Comparison of ENCODE assay signal across 16 cellular contexts in the genomic region with DNA sequence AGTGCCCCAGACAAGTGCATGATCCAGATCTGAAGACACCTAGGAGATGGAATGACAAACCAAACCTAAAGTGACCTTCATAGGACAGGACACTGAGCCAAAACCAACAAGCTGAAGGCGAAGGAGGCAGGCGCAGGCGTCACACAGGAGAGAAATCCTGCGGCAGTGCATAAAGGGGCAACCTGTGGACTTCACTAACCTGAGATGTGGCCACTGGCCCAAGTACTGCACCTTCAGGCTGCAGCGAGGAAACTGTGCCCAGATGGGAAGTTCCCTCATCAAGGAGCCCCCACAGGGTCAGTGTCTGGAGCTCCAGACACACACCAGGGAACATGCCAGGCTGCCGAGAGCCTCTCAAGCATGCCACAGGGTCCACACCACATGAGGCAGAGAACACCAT. TPM values are rescaled to one million over a fixed set of nuclear protein-coding genes. Genes with fewer than 3 reads are reported as not detected.
DNase-seq lines count a peak whose midpoint lies in the region; ATAC-seq and TF ChIP-seq lines count a peak whose summit lies in the region.
"Had no signal": no experiment of that assay in that cellular context is flagged by ENCODE, and none has a peak within 500 bp of the region (broad histone marks: within the 10 kb centered on the region; RNA-seq: fewer than 3 reads in every experiment).

No MANE protein-coding gene starts in this region.

- H3K9me3 ChIP-seq in breast epithelium (no peaks in the 10 kb centered on the region), esophagus squamous epithelium (no peaks in the 10 kb centered on the region), suprapubic skin (no peaks in the 10 kb centered on the region)
- H3K9me3 ChIP-seq: left lung had no signal

- H3K9me3 Mint-ChIP-seq in MCF 10A (ENCODE audit: unreplicated experiment) (no peaks in the 10 kb centered on the region), WTC11 (no peaks in the 10 kb centered on the region)

- ATAC-seq in WTC11 (no peak), GM21381 (IDR thresholded peaks at IDR 0.05; ENCODE audit: unreplicated experiment) (no peak)
- ATAC-seq: left lung, Right ventricle myocardium inferior had no signal

- TF ChIP-seq POLR2A in breast epithelium (IDR thresholded peaks at IDR 0.05) (no peak), esophagus squamous epithelium (IDR thresholded peaks at IDR 0.05) (no peak), suprapubic skin (IDR thresholded peaks at IDR 0.05) (no peak)

- BruUV-seq in MCF 10A (replicated peaks; lab: Mats Ljungman, UMichigan) = no TSS peak

- no peaks in the 10 kb centered on the region for H3K27me3 ChIP-seq in breast epithelium
- H3K27me3 ChIP-seq in esophagus squamous epithelium = no peaks in the 10 kb centered on the region
- no peaks in the 10 kb centered on the region for H3K27me3 ChIP-seq in suprapubic skin
- H3K27me3 ChIP-seq: left lung had no signal

- H3K36me3 Mint-ChIP-seq in MCF 10A (ENCODE audit: insufficient read depth, unreplicated experiment) = peaks cover 18% of the 10 kb centered on the region
- H3K36me3 Mint-ChIP-seq in WTC11 = no peaks in the 10 kb centered on the region

- no peak overlapping the region for H3K4me3 Mint-ChIP-seq in MCF 10A (ENCODE audit: unreplicated experiment)
- H3K4me3 Mint-ChIP-seq in WTC11 = no peak overlapping the region

- TF ChIP-seq CTCF in breast epithelium (IDR thresholded peaks at IDR 0.05) = no peak
- TF ChIP-seq CTCF in MCF 10A (IDR thresholded peaks at IDR 0.05; ENCODE audit: unreplicated experiment) = no peak
- TF ChIP-seq CTCF in WTC11 (IDR thresholded peaks at IDR 0.05) = no peak
- TF ChIP-seq CTCF in esophagus squamous epithelium (IDR thresholded peaks at IDR 0.05) = no peak
- TF ChIP-seq CTCF in suprapubic skin (IDR thresholded peaks at IDR 0.05) = no peak

- CTCF ChIA-PET in MCF 10A (lab: Yijun Ruan, JAX) = interaction anchor here (0.6 to 1.3 kb wide), 5 partner anchors 12 to 338 kb away, joined by 3 to 4 read pairs (median 3); no protein-coding TSS in a partner anchor
- CTCF ChIA-PET in WTC11 (lab: Charles Lee) = no interaction called here

- H3K36me3 ChIP-seq in breast epithelium (no peaks in the 10 kb centered on the region), esophagus squamous epithelium (peaks cover 6 to 57% (median 9%) of the 10 kb centered on the region in 3 donors), suprapubic skin (peaks cover 9% of the 10 kb centered on the region)

- POLR2A ChIA-PET in MCF 10A (lab: Yijun Ruan, JAX) = interaction anchor here (1.3 to 2.1 kb wide), 2 partner anchors 11 to 98 kb away, joined by 3 to 9 read pairs; no protein-coding TSS in a partner anchor
- POLR2A ChIA-PET in WTC11 (lab: Charles Lee) = no interaction called here

- peaks cover 11 to 15% of the 10 kb centered on the region in 2 donors for H3K4me1 ChIP-seq in breast epithelium
- peaks cover 34 to 86% (median 39%) of the 10 kb centered on the region in 3 donors for H3K4me1 ChIP-seq in esophagus squamous epithelium
- peaks cover 72% of the 10 kb centered on the region for H3K4me1 ChIP-seq in suprapubic skin

- intact Hi-C loops in breast epithelium (cut with DNase I; ENCODE audit: low total_unique reads) = no loop called here
- intact Hi-C loops in MCF 10A (cut with micrococcal nuclease) = no loop called here
- intact Hi-C loops in esophagus squamous epithelium (cut with DNase I) = no loop called here

- H3K4me3 ChIP-seq in breast epithelium (no peak overlapping the region), esophagus squamous epithelium (no peak overlapping the region), suprapubic skin (peak overlapping the region; percentile 22)
- H3K4me3 ChIP-seq: left lung had no signal

- H3K4me1 Mint-ChIP-seq in MCF 10A (ENCODE audit: insufficient read depth, unreplicated experiment) (peaks cover 16% of the 10 kb centered on the region), WTC11 (peaks cover 22% of the 10 kb centered on the region)

- H3K27ac ChIP-seq in breast epithelium (peak overlapping the region; percentile 68 to 79), esophagus squamous epithelium (peak overlapping the region; percentile 54 to 99 (median 98)), suprapubic skin (peak overlapping the region; percentile 97)
- H3K27ac ChIP-seq: KMS-11, left lung had no signal

- no peak for TF ChIP-seq EP300 in suprapubic skin (IDR thresholded peaks at IDR 0.05)

- DNase-seq in breast epithelium (ENCODE audit: low spot score in 2 of 2) (peak in 1 of 2 donors; percentile 65), MCF 10A (ENCODE audit: unreplicated experiment) (no peak), WTC11 (ENCODE audit: low spot score) (no peak), esophagus squamous epithelium (lab: John Stamatoyannopoulos, UW) (no peak), suprapubic skin (ENCODE audit: low spot score in 2 of 2) (peak; percentile 61 to 74), NCI-H748 (lab: John Stamatoyannopoulos, UW; ENCODE audit: unreplicated experiment) (no peak), NCI-H2227 (lab: John Stamatoyannopoulos, UW; ENCODE audit: unreplicated experiment) (no peak)
- DNase-seq: activated CD4-positive, alpha-beta T cell treated with anti-CD3 and anti-CD28 coated beads for 48 hours; activated gamma-delta T cell; DMS 273 treated with DMSO at 0.1 percent for 48 hours; effector CD8-positive, alpha-beta T cell; NCI-H1417 treated with DMSO at 0.1 percent for 48 hours had no signal

- H3K27me3 Mint-ChIP-seq in MCF 10A (ENCODE audit: insufficient read depth, unreplicated experiment) (no peaks in the 10 kb centered on the region), WTC11 (ENCODE audit: low read depth) (no peaks in the 10 kb centered on the region)

- H3K27ac Mint-ChIP-seq in MCF 10A (ENCODE audit: low read depth, unreplicated experiment) = no peak overlapping the region
- peak overlapping the region; percentile 55 for H3K27ac Mint-ChIP-seq in WTC11

- WGBS in esophagus squamous epithelium, 2 donors = 75 to 88% methylated on average over 1 to 6 of the region's 6 CpGs
- 65% methylated on average over 6 of the region's 6 CpGs for WGBS in suprapubic skin

TF ChIP-seq in WTC11, 78 proteins besides CTCF, POLR2A, EP300 and RAD21:
- no peak for TF ChIP-seq ZNF671 (CRISPR knock-in tag; IDR thresholded peaks at IDR 0.05)
- TF ChIP-seq, protein P1, sequence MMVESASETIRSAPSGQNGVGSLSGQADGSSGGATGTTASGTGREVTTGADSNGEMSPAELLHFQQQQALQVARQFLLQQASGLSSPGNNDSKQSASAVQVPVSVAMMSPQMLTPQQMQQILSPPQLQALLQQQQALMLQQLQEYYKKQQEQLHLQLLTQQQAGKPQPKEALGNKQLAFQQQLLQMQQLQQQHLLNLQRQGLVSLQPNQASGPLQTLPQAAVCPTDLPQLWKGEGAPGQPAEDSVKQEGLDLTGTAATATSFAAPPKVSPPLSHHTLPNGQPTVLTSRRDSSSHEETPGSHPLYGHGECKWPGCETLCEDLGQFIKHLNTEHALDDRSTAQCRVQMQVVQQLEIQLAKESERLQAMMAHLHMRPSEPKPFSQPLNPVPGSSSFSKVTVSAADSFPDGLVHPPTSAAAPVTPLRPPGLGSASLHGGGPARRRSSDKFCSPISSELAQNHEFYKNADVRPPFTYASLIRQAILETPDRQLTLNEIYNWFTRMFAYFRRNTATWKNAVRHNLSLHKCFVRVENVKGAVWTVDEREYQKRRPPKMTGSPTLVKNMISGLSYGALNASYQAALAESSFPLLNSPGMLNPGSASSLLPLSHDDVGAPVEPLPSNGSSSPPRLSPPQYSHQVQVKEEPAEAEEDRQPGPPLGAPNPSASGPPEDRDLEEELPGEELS (CRISPR knock-in tag; IDR thresholded peaks at IDR 0.05) = no peak
- TF ChIP-seq, protein P2, sequence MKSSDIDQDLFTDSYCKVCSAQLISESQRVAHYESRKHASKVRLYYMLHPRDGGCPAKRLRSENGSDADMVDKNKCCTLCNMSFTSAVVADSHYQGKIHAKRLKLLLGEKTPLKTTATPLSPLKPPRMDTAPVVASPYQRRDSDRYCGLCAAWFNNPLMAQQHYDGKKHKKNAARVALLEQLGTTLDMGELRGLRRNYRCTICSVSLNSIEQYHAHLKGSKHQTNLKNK (CRISPR knock-in tag; IDR thresholded peaks at IDR 0.05) = no peak
- TF ChIP-seq, protein P3, sequence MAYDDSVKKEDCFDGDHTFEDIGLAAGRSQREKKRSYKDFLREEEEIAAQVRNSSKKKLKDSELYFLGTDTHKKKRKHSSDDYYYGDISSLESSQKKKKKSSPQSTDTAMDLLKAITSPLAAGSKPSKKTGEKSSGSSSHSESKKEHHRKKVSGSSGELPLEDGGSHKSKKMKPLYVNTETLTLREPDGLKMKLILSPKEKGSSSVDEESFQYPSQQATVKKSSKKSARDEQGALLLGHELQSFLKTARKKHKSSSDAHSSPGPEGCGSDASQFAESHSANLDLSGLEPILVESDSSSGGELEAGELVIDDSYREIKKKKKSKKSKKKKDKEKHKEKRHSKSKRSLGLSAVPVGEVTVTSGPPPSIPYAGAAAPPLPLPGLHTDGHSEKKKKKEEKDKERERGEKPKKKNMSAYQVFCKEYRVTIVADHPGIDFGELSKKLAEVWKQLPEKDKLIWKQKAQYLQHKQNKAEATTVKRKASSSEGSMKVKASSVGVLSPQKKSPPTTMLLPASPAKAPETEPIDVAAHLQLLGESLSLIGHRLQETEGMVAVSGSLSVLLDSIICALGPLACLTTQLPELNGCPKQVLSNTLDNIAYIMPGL (CRISPR knock-in tag; IDR thresholded peaks at IDR 0.05) = no peak
- no peak for TF ChIP-seq NR1H2 (CRISPR knock-in tag; IDR thresholded peaks at IDR 0.05)
- TF ChIP-seq TEAD4 (CRISPR knock-in tag; IDR thresholded peaks at IDR 0.05) = no peak
- TF ChIP-seq, protein P4, sequence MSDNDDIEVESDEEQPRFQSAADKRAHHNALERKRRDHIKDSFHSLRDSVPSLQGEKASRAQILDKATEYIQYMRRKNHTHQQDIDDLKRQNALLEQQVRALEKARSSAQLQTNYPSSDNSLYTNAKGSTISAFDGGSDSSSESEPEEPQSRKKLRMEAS (CRISPR knock-in tag; IDR thresholded peaks at IDR 0.05) = no peak
- TF ChIP-seq SMAD3 (CRISPR knock-in tag; IDR thresholded peaks at IDR 0.05; ENCODE audit: borderline replicate concordance) = no peak
- no peak for TF ChIP-seq ATF1 (CRISPR knock-in tag; IDR thresholded peaks at IDR 0.05)
- no peak for TF ChIP-seq GTF2I (CRISPR knock-in tag; conservative IDR thresholded peaks at IDR 0.05)

RNA-seq across cellular contexts. Expression of a gene that starts 3.7 kb away (rescaled TPM):
- 10 to 100 TPM in 2 of 3 donors, 1 to 10 TPM in 1; 5.8 to 22.8 (median 12.1) TPM for total RNA-seq in breast epithelium
- 16.3 and 16.6 TPM in 2 replicates for total RNA-seq in MCF 10A (2022)
- 8.1 to 9.4 TPM (median 8.6 TPM) in 3 replicates for total RNA-seq in WTC11 (2021)
- 10 to 100 TPM; 41.8 to 86.9 (median 46.1) TPM for total RNA-seq in esophagus squamous epithelium
- total RNA-seq in suprapubic skin = 10 to 100 TPM; 45.0 to 53.6 (median 50.0) TPM

Comparison
In these comparisons a context has a peak if more than half of its experiments do, and no peak if none do; other contexts are left out.
1. DNase-seq: peak in suprapubic skin (2 of 2); none in MCF 10A (single experiment), WTC11 (single experiment), esophagus squamous epithelium (single experiment), NCI-H748 (single experiment) and NCI-H2227 (single experiment).
2. Peak in every context shown above with its lines, with median percentiles within 50 percentile points of each other: H3K27ac ChIP-seq.